ENCODE assay signal across 35 cellular contexts in genomic region chr20:54126809-54127655, GRCh38. TPM values are rescaled to one million over a fixed set of nuclear protein-coding genes. Genes with fewer than 3 reads are reported as not detected.
DNase-seq lines count a peak whose midpoint lies in the region; ATAC-seq and TF ChIP-seq lines count a peak whose summit lies in the region.
"Had no signal": no experiment of that assay in that cellular context is flagged by ENCODE, and none has a peak within 500 bp of the region (broad histone marks: within the 10 kb centered on the region; RNA-seq: fewer than 3 reads in every experiment).

No MANE protein-coding gene starts in this region.

- no peak overlapping the region for H3K4me3 ChIP-seq in GM23248
- H3K4me3 ChIP-seq: gastroesophageal sphincter, right atrium auricular region, thyroid gland had no signal

- no peak overlapping the region for H2AFZ ChIP-seq in GM23248

- H4K20me1 ChIP-seq in GM23248 (ENCODE audit: insufficient read depth) = no peaks in the 10 kb centered on the region

- ATAC-seq in foreskin keratinocyte = no peak
- ATAC-seq: activated naive CD4-positive, alpha-beta T cell treated with anti-CD3 and anti-CD28 coated beads, Interleukin-2, amount 50 U/mL, for 72 hours; gastroesophageal sphincter; left lobe of liver; Right ventricle myocardium inferior; stimulated activated naive CD8-positive, alpha-beta T cell treated with anti-CD3 and anti-CD28 coated beads, Interleukin-15, amount 100 ng/mL, for 72 hours had no signal

- no peak overlapping the region for H3K27ac ChIP-seq in GM23248
- H3K27ac ChIP-seq in foreskin keratinocyte = no peak overlapping the region
- H3K27ac ChIP-seq: C4-2B, gastroesophageal sphincter, right atrium auricular region, WERI-Rb-1 had no signal

- no peaks in the 10 kb centered on the region for H3K9me2 ChIP-seq in GM23248 (ENCODE audit: insufficient read depth)

- H3K27me3 ChIP-seq in GM23248 (replicated peaks; ENCODE audit: insufficient read depth) = no peaks in the 10 kb centered on the region
- H3K27me3 ChIP-seq in foreskin keratinocyte = no peaks in the 10 kb centered on the region
- H3K27me3 ChIP-seq: right atrium auricular region, thyroid gland had no signal

- H3K4me1 ChIP-seq in GM23248 (ENCODE audit: insufficient read depth) (peaks cover 25% of the 10 kb centered on the region), foreskin keratinocyte (peaks cover 33% of the 10 kb centered on the region)
- H3K4me1 ChIP-seq: gastroesophageal sphincter, right atrium auricular region had no signal

- H3K79me2 ChIP-seq in GM23248 (ENCODE audit: insufficient read depth) = no peaks in the 10 kb centered on the region

- no peak overlapping the region for H3K9ac ChIP-seq in GM23248

- H3K4me2 ChIP-seq in GM23248 (ENCODE audit: unreplicated experiment) = no peak overlapping the region

- DNase-seq in GM23248 = peak; percentile 26
- DNase-seq in NCI-H226 = peak; percentile 68
- DNase-seq in foreskin keratinocyte = peak in 1 of 2 donors; percentile 69
- no peak for DNase-seq in mesenteric fat pad (ENCODE audit: low spot score)
- DNase-seq in cortex of kidney (lab: John Stamatoyannopoulos, UW) = no peak
- no peak for DNase-seq in Kasumi-1 (lab: John Stamatoyannopoulos, UW)
- DNase-seq: activated CD4-positive, alpha-beta T cell treated with anti-CD3 and anti-CD28 coated beads for 4 hours; activated effector memory CD4-positive, alpha-beta T cell treated with Interleukin-2 at 50 U/mL for 16 hours; activated T-cell treated with anti-CD3 and anti-CD28 coated beads for 4 hours; anterior cingulate cortex; DND-41; hypothalamus; KG1; mesenchymal stem cell; NCI-H1930; NCI-H2171 treated with DMSO at 0.1 percent for 48 hours; NCI-H524; NK-92 treated with Interleukin-12 subunit alpha and Interleukin-12 subunit beta, amount 100 ng/mL, for 24 hours; posterior cingulate gyrus; stimulated activated CD8-positive, alpha-beta memory T cell treated with anti-CD3 and anti-CD28 coated beads, Interleukin-4, amount 100 ng/mL, for 48 hours; stimulated activated naive CD8-positive, alpha-beta T cell treated with anti-CD3 and anti-CD28 coated beads, Interleukin-15, amount 100 ng/mL, for 72 hours; SW 1271; T-helper 9 cell; thyroid gland; WERI-Rb-1 had no signal

- no peaks in the 10 kb centered on the region for H3K36me3 ChIP-seq in GM23248 (ENCODE audit: low read depth)
- H3K36me3 ChIP-seq: gastroesophageal sphincter, right atrium auricular region, thyroid gland, WERI-Rb-1 had no signal

- H3K9me3 ChIP-seq in GM23248 (ENCODE audit: low read depth) = no peaks in the 10 kb centered on the region
- H3K9me3 ChIP-seq: thyroid gland had no signal

- in situ Hi-C loops in GM23248 (cut with MboI) = no loop called here

- 75 to 80% methylated on average over 3 of the region's 3 CpGs for WGBS in GM23248 (ENCODE audit: low coverage in 1 of 2, low lambda C conversion rate in 2 of 2, missing lambda C conversion rate in 2 of 2), 2 experiments

- TF ChIP-seq CTCF in foreskin keratinocyte (conservative IDR thresholded peaks at IDR 0.05) (peak; percentile 20), subcutaneous adipose tissue (IDR thresholded peaks at IDR 0.05; ENCODE audit: low read depth) (peak; percentile 56)

- peaks cover 35% of the 10 kb centered on the region for H3F3A ChIP-seq in GM23248 (ENCODE audit: insufficient read depth)

RNA-seq across cellular contexts. Expression of gene CYP24A1, which starts 46.8 kb away (rescaled TPM):
- total RNA-seq in GM23248 (2014; rRNA removed; shearing (Covaris generic)) = 1.2 TPM in 1 of 2 replicates, not detected in the other
- polyA plus RNA-seq in GM23248 (2016; fragmentation: Nextera tagmentation; extraction: Ambion mirVana) = 0.37 and 0.43 TPM in 2 replicates
- total RNA-seq in foreskin keratinocyte = 1.4 and 2.3 TPM in 2 replicates
- 0.58 and 0.63 TPM in 2 replicates for polyA plus RNA-seq in foreskin keratinocyte
- not detected for total RNA-seq in subcutaneous adipose tissue
- not detected for total RNA-seq in mesenteric fat pad
- total RNA-seq: activated naive CD4-positive, alpha-beta T cell treated with anti-CD3 and anti-CD28 coated beads, Interleukin-2, amount 50 U/mL, for 72 hours; fibroblast of lung; left lobe of liver; Right ventricle myocardium inferior had no signal
- polyA plus RNA-seq: fibroblast of lung had no signal

RNA-seq across cellular contexts. Expression of gene BCAS1, which starts 56.6 kb away (rescaled TPM):
- total RNA-seq in GM23248 (2014; rRNA removed; shearing (Covaris generic)) = not detected in 2 replicates
- polyA plus RNA-seq in GM23248 (2016; fragmentation: Nextera tagmentation; extraction: Ambion mirVana) = 0.38 and 0.41 TPM in 2 replicates
- not detected in 2 replicates for total RNA-seq in foreskin keratinocyte
- not detected in 2 replicates for polyA plus RNA-seq in foreskin keratinocyte
- not detected for total RNA-seq in subcutaneous adipose tissue
- 0.51 TPM for total RNA-seq in mesenteric fat pad
- total RNA-seq: activated naive CD4-positive, alpha-beta T cell treated with anti-CD3 and anti-CD28 coated beads, Interleukin-2, amount 50 U/mL, for 72 hours; bronchial epithelial cell; H4; right atrium auricular region; Right ventricle myocardium inferior had no signal
- polyA plus RNA-seq: fibroblast of lung had no signal

Comparison
In these comparisons a context has a peak if more than half of its experiments do, and no peak if none do; other contexts are left out.
1. DNase-seq: peak in GM23248 (single experiment) and NCI-H226 (single experiment); none in mesenteric fat pad (single experiment), cortex of kidney (single experiment) and Kasumi-1 (0 of 2).